Comparison of ENCODE assay signal across 14 cellular contexts in the genomic region with DNA sequence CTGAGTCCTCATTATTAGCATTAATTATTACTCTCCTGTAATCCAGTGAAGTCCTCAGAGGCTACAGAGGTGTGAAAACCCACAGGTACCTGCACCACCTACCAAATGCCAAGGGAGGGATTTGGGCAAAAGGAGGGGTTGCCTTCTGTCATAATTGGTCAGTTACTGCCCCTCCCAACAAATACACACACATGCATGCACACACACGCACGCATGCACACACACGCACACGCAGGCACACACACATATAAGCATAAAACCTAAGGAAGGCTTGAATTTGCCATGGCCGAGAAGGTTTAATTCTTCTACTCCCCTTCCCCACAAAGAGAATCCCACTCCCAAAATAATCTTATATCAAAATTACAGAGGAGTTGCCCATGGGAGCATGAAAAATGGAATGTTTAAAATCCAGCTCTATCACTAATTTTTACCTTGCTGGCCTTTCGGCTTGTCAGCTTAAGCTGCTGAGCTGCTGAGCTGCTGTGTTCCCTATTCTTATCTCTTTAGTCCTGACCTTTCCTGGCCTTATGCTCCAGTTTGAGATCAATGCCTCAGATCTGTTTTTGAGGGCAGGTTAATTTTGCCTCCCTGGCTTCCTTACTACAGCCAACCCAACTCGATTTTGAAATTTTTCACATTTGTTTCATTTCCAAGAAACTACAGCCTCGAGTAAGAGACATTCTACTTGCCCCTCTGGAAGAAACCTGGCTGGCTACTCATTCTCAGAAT.
DNase-seq lines count a peak whose midpoint lies in the region; ATAC-seq and TF ChIP-seq lines count a peak whose summit lies in the region.
"Had no signal": no experiment of that assay in that cellular context is flagged by ENCODE, and none has a peak within 500 bp of the region (broad histone marks: within the 10 kb centered on the region; RNA-seq: fewer than 3 reads in every experiment).

No MANE protein-coding gene starts in this region.

- H3K36me3 Mint-ChIP-seq in activated CD8-positive, alpha-beta memory T cell treated with anti-CD3 and anti-CD28 coated beads, Interleukin-2, amount 10 ng/mL, durations not matched to agents 7 days and 5 days: peaks cover 7% of the 10 kb centered on the region
- H3K36me3 Mint-ChIP-seq in stimulated activated memory B cell treated with anti-CD40 and anti-IgM and Interleukin-4, amounts not matched to agents 10 μg/mL and 1 μg/mL and 100 μg/mL, for 72 hours: peaks cover 8% of the 10 kb centered on the region

- no peak overlapping the region for H3K14ac ChIP-seq in trophoblast cell (ENCODE audit: low read length)

- peak overlapping the region; percentile 94 for H2BK12ac ChIP-seq in trophoblast cell (ENCODE audit: low read length)

- no peak for TF ChIP-seq POLR2A in body of pancreas (IDR thresholded peaks at IDR 0.05)

- CTCF ChIA-PET in activated CD8-positive, alpha-beta memory T cell treated with anti-CD3 and anti-CD28 coated beads, Interleukin-2, amount 10 ng/mL, durations not matched to agents 7 days and 5 days (lab: Charles Lee): interaction anchor here (1.2 to 1.4 kb wide), 2 partner anchors 26 to 31 kb away, joined by 3 read pairs; no protein-coding TSS in a partner anchor

- H3K79me1 ChIP-seq in trophoblast cell (ENCODE audit: low read length): no peaks in the 10 kb centered on the region

- intact Hi-C loops in body of pancreas (cut with DNase I): no loop called here

- no peak overlapping the region for H2AFZ ChIP-seq in trophoblast cell (ENCODE audit: insufficient read depth, low read length, poor library complexity)

- no peak overlapping the region for H3K4me2 ChIP-seq in trophoblast cell (ENCODE audit: low read length)

- no peak overlapping the region for H2AK5ac ChIP-seq in trophoblast cell (ENCODE audit: low read length)

- H3K27ac ChIP-seq in body of pancreas (peak overlapping the region in 3 of 4 donors; percentile 44 to 71 (median 68)), trophoblast cell (ENCODE audit: low read depth, low read length) (no peak overlapping the region)

- ATAC-seq in activated CD8-positive, alpha-beta memory T cell treated with anti-CD3 and anti-CD28 coated beads, Interleukin-2, amount 10 ng/mL, durations not matched to agents 7 days and 5 days: no peak
- ATAC-seq in body of pancreas: peak; percentile 78
- no peak for ATAC-seq in stimulated activated memory B cell treated with anti-CD40 and anti-IgM and Interleukin-4, amounts not matched to agents 10 μg/mL and 1 μg/mL and 100 μg/mL, for 72 hours

- no peak for TF ChIP-seq CTCF in body of pancreas (IDR thresholded peaks at IDR 0.05)

- no peak overlapping the region for H4K91ac ChIP-seq in trophoblast cell (ENCODE audit: low read depth, low read length)

- H3K36me3 ChIP-seq in body of pancreas (replicated peaks in 1 of 2; ENCODE audit: insufficient read depth in 1 of 2, low read depth in 2 of 2): no peaks in the 10 kb centered on the region
- peaks cover 2% of the 10 kb centered on the region in 2 experiments for H3K36me3 ChIP-seq in trophoblast cell (ENCODE audit: control insufficient read depth in 1 of 2, insufficient read depth in 2 of 2, low read length in 2 of 2)

- H3K9me3 ChIP-seq in body of pancreas (no peaks in the 10 kb centered on the region), trophoblast cell (ENCODE audit: insufficient read depth, low read depth, low read length) (no peaks in the 10 kb centered on the region)
- H3K9me3 ChIP-seq: Caco-2, MG63 had no signal

- H3K4me1 ChIP-seq in body of pancreas: peaks cover 25% of the 10 kb centered on the region
- peaks cover 2 to 3% of the 10 kb centered on the region in 2 experiments for H3K4me1 ChIP-seq in trophoblast cell (ENCODE audit: control insufficient read depth in 1 of 2, insufficient read depth in 2 of 2, low read length in 2 of 2)

- no peak overlapping the region for H3K23ac ChIP-seq in trophoblast cell (ENCODE audit: low read length)

- DNase-seq in activated CD8-positive, alpha-beta memory T cell treated with anti-CD3 and anti-CD28 coated beads, Interleukin-2, amount 10 ng/mL, durations not matched to agents 7 days and 5 days: no peak
- no peak for DNase-seq in activated CD8-positive, alpha-beta memory T cell treated with anti-CD3 and anti-CD28 coated beads, Interleukin-2, amount 50 U/mL, for 4 hours
- peak; percentile 12 for DNase-seq in HuH-7 (ENCODE audit: low spot score)
- DNase-seq in body of pancreas: peak in 2 of 4 donors; percentile 29 to 37
- no peak for DNase-seq in trophoblast cell
- no peak for DNase-seq in T-helper 2 cell
- no peak for DNase-seq in DMS53 (lab: John Stamatoyannopoulos, UW)
- DNase-seq: Caco-2, MG63, NCI-H1092 treated with DMSO at 0.1 percent for 48 hours, NCI-H1694, NCI-H69 had no signal

- WGBS in body of pancreas, 2 donors: 35 to 52% methylated on average over 8 of the region's 8 CpGs
- no CpG with 5 or more reads among the region's 8 CpGs for WGBS in trophoblast cell (ENCODE audit: extremely low coverage, insufficient coverage, insufficient read length)

- H3K4me1 Mint-ChIP-seq in activated CD8-positive, alpha-beta memory T cell treated with anti-CD3 and anti-CD28 coated beads, Interleukin-2, amount 10 ng/mL, durations not matched to agents 7 days and 5 days: no peaks in the 10 kb centered on the region
- no peaks in the 10 kb centered on the region for H3K4me1 Mint-ChIP-seq in stimulated activated memory B cell treated with anti-CD40 and anti-IgM and Interleukin-4, amounts not matched to agents 10 μg/mL and 1 μg/mL and 100 μg/mL, for 72 hours
- H3K4me1 Mint-ChIP-seq: CD14-positive monocyte had no signal

- no peak overlapping the region for H3K9ac ChIP-seq in trophoblast cell (ENCODE audit: low read length)

- no peak overlapping the region for H3K4ac ChIP-seq in trophoblast cell (ENCODE audit: low read depth, low read length)

- H3K4me3 ChIP-seq in body of pancreas (no peak overlapping the region), trophoblast cell (ENCODE audit: low read depth, low read length) (no peak overlapping the region)
- H3K4me3 ChIP-seq: MG63 had no signal

- H3K4me3 Mint-ChIP-seq in activated CD8-positive, alpha-beta memory T cell treated with anti-CD3 and anti-CD28 coated beads, Interleukin-2, amount 10 ng/mL, durations not matched to agents 7 days and 5 days: no peak overlapping the region
- H3K4me3 Mint-ChIP-seq in stimulated activated memory B cell treated with anti-CD40 and anti-IgM and Interleukin-4, amounts not matched to agents 10 μg/mL and 1 μg/mL and 100 μg/mL, for 72 hours: no peak overlapping the region
- H3K4me3 Mint-ChIP-seq: CD14-positive monocyte had no signal

- peak overlapping the region; percentile 24 for H3K27ac Mint-ChIP-seq in activated CD8-positive, alpha-beta memory T cell treated with anti-CD3 and anti-CD28 coated beads, Interleukin-2, amount 10 ng/mL, durations not matched to agents 7 days and 5 days
- H3K27ac Mint-ChIP-seq in stimulated activated memory B cell treated with anti-CD40 and anti-IgM and Interleukin-4, amounts not matched to agents 10 μg/mL and 1 μg/mL and 100 μg/mL, for 72 hours: no peak overlapping the region

- no peak overlapping the region for H4K8ac ChIP-seq in trophoblast cell (ENCODE audit: low read depth, low read length)

- no peak overlapping the region for H2BK5ac ChIP-seq in trophoblast cell (ENCODE audit: low read depth, low read length, poor library complexity)

- H4K12ac ChIP-seq in trophoblast cell (ENCODE audit: low read depth, low read length): no peak overlapping the region

- H3K9me3 Mint-ChIP-seq in activated CD8-positive, alpha-beta memory T cell treated with anti-CD3 and anti-CD28 coated beads, Interleukin-2, amount 10 ng/mL, durations not matched to agents 7 days and 5 days (ENCODE audit: low read depth): no peaks in the 10 kb centered on the region
- H3K9me3 Mint-ChIP-seq in stimulated activated memory B cell treated with anti-CD40 and anti-IgM and Interleukin-4, amounts not matched to agents 10 μg/mL and 1 μg/mL and 100 μg/mL, for 72 hours: no peaks in the 10 kb centered on the region

- H3K18ac ChIP-seq in trophoblast cell (ENCODE audit: low read length): peak overlapping the region; percentile 90

- no peaks in the 10 kb centered on the region for H3K27me3 ChIP-seq in body of pancreas
- no peaks in the 10 kb centered on the region for H3K27me3 ChIP-seq in trophoblast cell (ENCODE audit: insufficient read depth, low read length)
- H3K27me3 ChIP-seq: MG63 had no signal

- peaks cover 2% of the 10 kb centered on the region for H3K79me2 ChIP-seq in trophoblast cell (ENCODE audit: control insufficient read depth, insufficient read depth, low read length, poor library complexity)

- no peaks in the 10 kb centered on the region for H3K27me3 Mint-ChIP-seq in activated CD8-positive, alpha-beta memory T cell treated with anti-CD3 and anti-CD28 coated beads, Interleukin-2, amount 10 ng/mL, durations not matched to agents 7 days and 5 days
- H3K27me3 Mint-ChIP-seq in stimulated activated memory B cell treated with anti-CD40 and anti-IgM and Interleukin-4, amounts not matched to agents 10 μg/mL and 1 μg/mL and 100 μg/mL, for 72 hours: no peaks in the 10 kb centered on the region

- no peak overlapping the region for H2BK120ac ChIP-seq in trophoblast cell (ENCODE audit: insufficient read depth, low read length, poor library complexity)
